In the genomic region with DNA sequence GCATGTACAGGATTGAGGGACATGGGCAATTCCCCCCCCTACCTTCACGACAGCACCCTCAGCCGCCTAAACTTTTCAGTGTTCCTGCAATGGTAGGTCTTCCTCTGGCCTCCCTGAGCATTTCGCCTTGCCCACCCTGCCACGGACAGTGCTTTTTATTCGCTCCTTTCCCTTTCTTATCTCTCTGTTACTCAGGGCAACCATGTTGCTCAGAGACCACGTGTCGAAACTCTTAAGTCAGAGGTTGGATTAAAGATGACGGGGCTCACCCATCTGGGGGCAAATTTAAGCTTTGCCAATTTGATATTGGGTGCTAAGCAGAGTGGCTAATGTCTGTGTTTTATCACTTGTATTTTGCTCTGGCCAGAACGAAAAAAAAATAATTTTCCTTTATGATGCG, we compare ENCODE assay signal across 26 cellular contexts. TPM values are rescaled to one million over a fixed set of nuclear protein-coding genes. Genes with fewer than 3 reads are reported as not detected.
"Had no signal": no experiment of that assay in that cellular context is flagged by ENCODE, and none has a peak within 500 bp of the region (broad histone marks: within the 10 kb centered on the region; RNA-seq: fewer than 3 reads in every experiment).

No MANE protein-coding gene starts in this region.

- DNase-seq: activated CD4-positive, alpha-beta T cell treated with anti-CD3 and anti-CD28 coated beads for 4 hours; activated CD8-positive, alpha-beta memory T cell treated with anti-CD3 and anti-CD28 coated beads, Interleukin-2, amount 50 U/mL, for 4 hours; activated CD8-positive, alpha-beta T cell treated with anti-CD3 and anti-CD28 coated beads for 36 hours; activated gamma-delta T cell treated with Interleukin-2 at 50 U/mL for 16 hours; activated naive CD4-positive, alpha-beta T cell treated with anti-CD3 and anti-CD28 coated beads, Interleukin-2, amount 10 ng/mL, durations not matched to agents 7 days and 5 days; activated naive CD8-positive, alpha-beta T cell treated with anti-CD3 and anti-CD28 coated beads for 36 hours; activated T-cell treated with anti-CD3 and anti-CD28 coated beads, Interleukin-2, amount 50 U/mL, for 72 hours; anterior cingulate cortex; caudate nucleus; Kasumi-1; NCI-H1092; NCI-H1417 treated with DMSO at 0.1 percent for 48 hours; NCI-H1694; NCI-H2029; NCI-H2107; NCI-H2171 treated with DMSO at 0.1 percent for 48 hours; NCI-H226; NCI-H526; NCI-H774; NK-92 treated with Interleukin-12 subunit alpha and Interleukin-12 subunit beta, amount 100 ng/mL, for 24 hours; SHP77 treated with DMSO at 0.1 percent for 48 hours had no signal

- H3K9me3 Mint-ChIP-seq: activated CD8-positive, alpha-beta T cell treated with anti-CD3 and anti-CD28 coated beads for 36 hours; activated naive CD4-positive, alpha-beta T cell treated with anti-CD3 and anti-CD28 coated beads, Interleukin-2, amount 10 ng/mL, durations not matched to agents 7 days and 5 days; activated naive CD8-positive, alpha-beta T cell treated with anti-CD3 and anti-CD28 coated beads for 36 hours; activated T-helper 2 cell treated with anti-CD3 and anti-CD28 coated beads, Interferon-gamma antibody, Interleukin-2, Interleukin-4, amounts not matched to agents 10 μg/mL and 5 μg/mL and 100 μg/mL, durations not matched to agents 14 hours and 24 hours and 36 hours; T-helper 1 cell treated with Interleukin-12 subunit alpha and Interleukin-12 subunit beta and Interleukin-4 antibody, amounts not matched to agents 30 μg/mL and 1 μg/mL, for 36 hours had no signal

- ATAC-seq: activated CD4-positive, CD25-positive, alpha-beta regulatory T cell treated with anti-CD3 and anti-CD28 coated beads, Interleukin-2, amount 50 U/mL, for 24 hours; activated CD8-positive, alpha-beta T cell treated with anti-CD3 and anti-CD28 coated beads for 36 hours; activated T-cell treated with anti-CD3 and anti-CD28 coated beads, Interleukin-2, amount 50 U/mL, for 72 hours had no signal

- H3K4me1 ChIP-seq: breast epithelium had no signal

- H3K27me3 Mint-ChIP-seq: activated CD8-positive, alpha-beta T cell treated with anti-CD3 and anti-CD28 coated beads for 36 hours; activated naive CD4-positive, alpha-beta T cell treated with anti-CD3 and anti-CD28 coated beads, Interleukin-2, amount 10 ng/mL, durations not matched to agents 7 days and 5 days; activated naive CD8-positive, alpha-beta T cell treated with anti-CD3 and anti-CD28 coated beads for 36 hours had no signal

- H3K4me3 ChIP-seq: breast epithelium had no signal

- H3K27me3 ChIP-seq: breast epithelium had no signal

- H3K27ac ChIP-seq: breast epithelium had no signal

- FAIRE-seq: RCC 7860 had no signal

- H3K36me3 Mint-ChIP-seq: activated naive CD4-positive, alpha-beta T cell treated with anti-CD3 and anti-CD28 coated beads, Interleukin-2, amount 10 ng/mL, durations not matched to agents 7 days and 5 days; activated naive CD8-positive, alpha-beta T cell treated with anti-CD3 and anti-CD28 coated beads for 36 hours had no signal

- H3K36me3 ChIP-seq: breast epithelium had no signal

- H3K27ac Mint-ChIP-seq: activated CD8-positive, alpha-beta T cell treated with anti-CD3 and anti-CD28 coated beads for 36 hours; activated naive CD4-positive, alpha-beta T cell treated with anti-CD3 and anti-CD28 coated beads, Interleukin-2, amount 10 ng/mL, durations not matched to agents 7 days and 5 days; activated naive CD8-positive, alpha-beta T cell treated with anti-CD3 and anti-CD28 coated beads for 36 hours; activated T-cell treated with anti-CD3 and anti-CD28 coated beads, Interleukin-2, amount 50 U/mL, for 72 hours; activated T-helper 2 cell treated with anti-CD3 and anti-CD28 coated beads, Interferon-gamma antibody, Interleukin-2, Interleukin-4, amounts not matched to agents 10 μg/mL and 5 μg/mL and 100 μg/mL, durations not matched to agents 14 hours and 24 hours and 36 hours; T-helper 1 cell treated with Interleukin-12 subunit alpha and Interleukin-12 subunit beta and Interleukin-4 antibody, amounts not matched to agents 30 μg/mL and 1 μg/mL, for 36 hours had no signal

- H3K4me1 Mint-ChIP-seq: activated naive CD4-positive, alpha-beta T cell treated with anti-CD3 and anti-CD28 coated beads, Interleukin-2, amount 10 ng/mL, durations not matched to agents 7 days and 5 days; activated naive CD8-positive, alpha-beta T cell treated with anti-CD3 and anti-CD28 coated beads for 36 hours had no signal

- H3K4me3 Mint-ChIP-seq: activated CD8-positive, alpha-beta T cell treated with anti-CD3 and anti-CD28 coated beads for 36 hours; activated naive CD4-positive, alpha-beta T cell treated with anti-CD3 and anti-CD28 coated beads, Interleukin-2, amount 10 ng/mL, durations not matched to agents 7 days and 5 days; activated naive CD8-positive, alpha-beta T cell treated with anti-CD3 and anti-CD28 coated beads for 36 hours; activated T-cell treated with anti-CD3 and anti-CD28 coated beads, Interleukin-2, amount 50 U/mL, for 72 hours; T-helper 1 cell treated with Interleukin-12 subunit alpha and Interleukin-12 subunit beta and Interleukin-4 antibody, amounts not matched to agents 30 μg/mL and 1 μg/mL, for 36 hours had no signal

RNA-seq across cellular contexts. Expression of a gene that starts 20.4 kb away (rescaled TPM):
- total RNA-seq: activated CD8-positive, alpha-beta T cell treated with anti-CD3 and anti-CD28 coated beads for 36 hours; activated naive CD8-positive, alpha-beta T cell treated with anti-CD3 and anti-CD28 coated beads for 36 hours had no signal
